In the genomic region with DNA sequence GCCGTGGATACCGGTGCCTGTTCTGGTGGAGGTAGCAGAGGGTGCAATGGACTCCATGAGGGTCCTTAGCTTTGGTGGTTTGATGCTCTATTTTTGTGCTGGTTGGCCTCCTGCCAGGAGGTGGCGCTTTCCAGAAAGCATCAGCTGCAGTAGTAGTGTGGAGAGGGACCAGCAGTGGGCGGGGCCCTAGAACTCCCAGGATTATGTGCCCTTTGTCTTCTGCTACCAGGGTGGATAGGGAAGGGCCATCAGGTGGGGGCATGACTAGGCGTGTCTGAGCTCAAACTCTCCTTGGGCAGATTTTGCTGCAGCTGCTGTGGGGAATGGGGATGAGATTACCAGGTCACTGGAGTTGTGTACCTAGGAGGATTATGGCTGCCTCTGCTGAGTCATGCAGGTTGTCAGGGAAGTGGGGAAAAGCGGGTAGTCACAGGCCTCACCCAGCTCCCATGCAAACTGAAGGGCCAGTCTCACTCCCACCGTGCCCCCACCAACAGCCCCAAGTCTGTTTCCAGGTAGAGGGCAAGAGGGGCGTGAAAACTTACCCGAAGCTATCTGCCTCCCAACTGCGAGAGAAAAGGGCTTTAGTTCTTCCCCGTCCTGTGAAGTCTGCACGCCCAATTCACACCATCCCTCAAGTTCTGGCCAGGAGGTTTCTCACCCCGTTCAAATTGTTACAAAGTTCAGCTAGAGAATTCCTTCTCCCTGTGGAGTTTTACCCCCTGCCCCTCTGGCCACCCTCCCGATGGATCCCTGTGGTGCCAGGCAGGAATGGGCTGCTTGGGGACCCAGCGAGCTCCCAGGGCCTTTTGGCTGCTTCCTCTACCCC, we compare ENCODE assay signal across 1 cellular context.
A peak's percentile ranks its signal among the peaks of the same experiment; 100 is the strongest.
TF ChIP-seq lines count a peak whose summit lies in the region.

No MANE protein-coding gene starts in this region.

TF ChIP-seq in HepG2, 621 proteins besides CTCF, POLR2A, EP300 and RAD21:
- TF ChIP-seq, protein P1, sequence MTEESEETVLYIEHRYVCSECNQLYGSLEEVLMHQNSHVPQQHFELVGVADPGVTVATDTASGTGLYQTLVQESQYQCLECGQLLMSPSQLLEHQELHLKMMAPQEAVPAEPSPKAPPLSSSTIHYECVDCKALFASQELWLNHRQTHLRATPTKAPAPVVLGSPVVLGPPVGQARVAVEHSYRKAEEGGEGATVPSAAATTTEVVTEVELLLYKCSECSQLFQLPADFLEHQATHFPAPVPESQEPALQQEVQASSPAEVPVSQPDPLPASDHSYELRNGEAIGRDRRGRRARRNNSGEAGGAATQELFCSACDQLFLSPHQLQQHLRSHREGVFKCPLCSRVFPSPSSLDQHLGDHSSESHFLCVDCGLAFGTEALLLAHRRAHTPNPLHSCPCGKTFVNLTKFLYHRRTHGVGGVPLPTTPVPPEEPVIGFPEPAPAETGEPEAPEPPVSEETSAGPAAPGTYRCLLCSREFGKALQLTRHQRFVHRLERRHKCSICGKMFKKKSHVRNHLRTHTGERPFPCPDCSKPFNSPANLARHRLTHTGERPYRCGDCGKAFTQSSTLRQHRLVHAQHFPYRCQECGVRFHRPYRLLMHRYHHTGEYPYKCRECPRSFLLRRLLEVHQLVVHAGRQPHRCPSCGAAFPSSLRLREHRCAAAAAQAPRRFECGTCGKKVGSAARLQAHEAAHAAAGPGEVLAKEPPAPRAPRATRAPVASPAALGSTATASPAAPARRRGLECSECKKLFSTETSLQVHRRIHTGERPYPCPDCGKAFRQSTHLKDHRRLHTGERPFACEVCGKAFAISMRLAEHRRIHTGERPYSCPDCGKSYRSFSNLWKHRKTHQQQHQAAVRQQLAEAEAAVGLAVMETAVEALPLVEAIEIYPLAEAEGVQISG (CRISPR knock-in tag; IDR thresholded peaks at IDR 0.05), result peak; percentile 96
